ENCODE assay signal across 29 cellular contexts in genomic region chr2:17765423-17765822, GRCh38. TPM values are rescaled to one million over a fixed set of nuclear protein-coding genes. Genes with fewer than 3 reads are reported as not detected.
"Had no signal": no experiment of that assay in that cellular context is flagged by ENCODE, and none has a peak within 500 bp of the region (broad histone marks: within the 10 kb centered on the region; RNA-seq: fewer than 3 reads in every experiment).

No MANE protein-coding gene starts in this region.

- DNase-seq: activated CD4-positive, alpha-beta T cell treated with anti-CD3 and anti-CD28 coated beads, Interleukin-2, amount 10 ng/mL, durations not matched to agents 24 days and 14 days; activated CD8-positive, alpha-beta T cell treated with anti-CD3 and anti-CD28 coated beads for 36 hours; activated gamma-delta T cell; activated naive CD4-positive, alpha-beta T cell treated with anti-CD3 and anti-CD28 coated beads, Interleukin-2, amount 50 U/mL, for 16 hours; activated naive CD8-positive, alpha-beta T cell treated with anti-CD3 and anti-CD28 coated beads, Interleukin-2, amount 50 U/mL, for 24 hours; effector CD4-positive, alpha-beta T cell; foreskin melanocyte; head of caudate nucleus; islet precursor cell; mammary epithelial cell; naive thymus-derived CD8-positive, alpha-beta T cell; posterior cingulate gyrus; spleen; stimulated activated CD4-positive, alpha-beta T cell treated with anti-CD3 and anti-CD28 coated beads, Interleukin-4, amount 100 ng/mL, for 24 hours; stimulated activated naive CD4-positive, alpha-beta T cell treated with Interleukin-2 at 50 U/mL for 16 hours; upper lobe of left lung had no signal

- H3K4me3 ChIP-seq: cardiac muscle cell, neural progenitor cell, spleen, upper lobe of left lung had no signal

- H3K27me3 ChIP-seq: cardiac muscle cell, neural progenitor cell, spleen, upper lobe of left lung had no signal

- H3K4me1 Mint-ChIP-seq: activated CD4-positive, alpha-beta T cell treated with anti-CD3 and anti-CD28 coated beads, Interleukin-2, amount 10 ng/mL, durations not matched to agents 24 days and 14 days; activated naive CD8-positive, alpha-beta T cell treated with anti-CD3 and anti-CD28 coated beads, Interleukin-2, amount 50 U/mL, for 24 hours; mesothelial cell of epicardium; naive thymus-derived CD8-positive, alpha-beta T cell; neural progenitor cell had no signal

- H3K9me3 ChIP-seq: spleen, upper lobe of left lung had no signal

- H3K4me3 Mint-ChIP-seq: activated CD4-positive, alpha-beta T cell treated with anti-CD3 and anti-CD28 coated beads, Interleukin-2, amount 10 ng/mL, durations not matched to agents 24 days and 14 days; activated CD8-positive, alpha-beta T cell treated with anti-CD3 and anti-CD28 coated beads for 36 hours; activated naive CD8-positive, alpha-beta T cell treated with anti-CD3 and anti-CD28 coated beads, Interleukin-2, amount 50 U/mL, for 24 hours; activated T-helper 1 cell treated with anti-CD3 and anti-CD28 coated beads, Interleukin-12 subunit alpha, Interleukin-12 subunit beta, Interleukin-2, Interleukin-4 antibody, amounts not matched to agents 30 ng/mL and 10 ng/mL and 1 ng/mL, durations not matched to agents 14 hours and 24 hours and 36 hours; dendritic cell treated with granulocyte-macrophage colony-stimulating factor and Interleukin-4, amounts not matched to agents 40 ng/mL and 50 ng/mL, for 4 days; mesothelial cell of epicardium; naive thymus-derived CD8-positive, alpha-beta T cell; neural progenitor cell had no signal

- H3K36me3 ChIP-seq: cardiac muscle cell, upper lobe of left lung had no signal

- H3K9me3 Mint-ChIP-seq: activated CD4-positive, alpha-beta T cell treated with anti-CD3 and anti-CD28 coated beads, Interleukin-2, amount 10 ng/mL, durations not matched to agents 24 days and 14 days; activated CD8-positive, alpha-beta T cell treated with anti-CD3 and anti-CD28 coated beads for 36 hours; activated naive CD8-positive, alpha-beta T cell treated with anti-CD3 and anti-CD28 coated beads, Interleukin-2, amount 50 U/mL, for 24 hours; activated T-helper 1 cell treated with anti-CD3 and anti-CD28 coated beads, Interleukin-12 subunit alpha, Interleukin-12 subunit beta, Interleukin-2, Interleukin-4 antibody, amounts not matched to agents 30 ng/mL and 10 ng/mL and 1 ng/mL, durations not matched to agents 14 hours and 24 hours and 36 hours; dendritic cell treated with granulocyte-macrophage colony-stimulating factor and Interleukin-4, amounts not matched to agents 40 ng/mL and 50 ng/mL, for 4 days; mesothelial cell of epicardium; naive thymus-derived CD8-positive, alpha-beta T cell; neural progenitor cell had no signal

- H3K27ac ChIP-seq: cardiac muscle cell, neural progenitor cell, spleen, upper lobe of left lung had no signal

- H3K27me3 Mint-ChIP-seq: activated CD4-positive, alpha-beta T cell treated with anti-CD3 and anti-CD28 coated beads, Interleukin-2, amount 10 ng/mL, durations not matched to agents 24 days and 14 days; activated CD8-positive, alpha-beta T cell treated with anti-CD3 and anti-CD28 coated beads for 36 hours; activated naive CD8-positive, alpha-beta T cell treated with anti-CD3 and anti-CD28 coated beads, Interleukin-2, amount 50 U/mL, for 24 hours; dendritic cell treated with granulocyte-macrophage colony-stimulating factor and Interleukin-4, amounts not matched to agents 40 ng/mL and 50 ng/mL, for 4 days; naive thymus-derived CD8-positive, alpha-beta T cell had no signal

- H3K4me1 ChIP-seq: neural progenitor cell, spleen, upper lobe of left lung had no signal

- H3K27ac Mint-ChIP-seq: activated CD4-positive, alpha-beta T cell treated with anti-CD3 and anti-CD28 coated beads, Interleukin-2, amount 10 ng/mL, durations not matched to agents 24 days and 14 days; activated CD8-positive, alpha-beta T cell treated with anti-CD3 and anti-CD28 coated beads for 36 hours; activated naive CD8-positive, alpha-beta T cell treated with anti-CD3 and anti-CD28 coated beads, Interleukin-2, amount 50 U/mL, for 24 hours; activated T-helper 1 cell treated with anti-CD3 and anti-CD28 coated beads, Interleukin-12 subunit alpha, Interleukin-12 subunit beta, Interleukin-2, Interleukin-4 antibody, amounts not matched to agents 30 ng/mL and 10 ng/mL and 1 ng/mL, durations not matched to agents 14 hours and 24 hours and 36 hours; dendritic cell treated with granulocyte-macrophage colony-stimulating factor and Interleukin-4, amounts not matched to agents 40 ng/mL and 50 ng/mL, for 4 days; mesothelial cell of epicardium; naive thymus-derived CD8-positive, alpha-beta T cell; neural progenitor cell had no signal

- ATAC-seq: activated CD4-positive, CD25-positive, alpha-beta regulatory T cell treated with anti-CD3 and anti-CD28 coated beads, Interleukin-2, amount 50 U/mL, for 24 hours; activated CD8-positive, alpha-beta T cell treated with anti-CD3 and anti-CD28 coated beads for 36 hours; activated naive CD8-positive, alpha-beta T cell treated with anti-CD3 and anti-CD28 coated beads, Interleukin-2, amount 50 U/mL, for 24 hours; naive thymus-derived CD8-positive, alpha-beta T cell had no signal

- FAIRE-seq: endometrium had no signal

RNA-seq across cellular contexts. Expression of gene MSGN1, which starts 50.8 kb away (rescaled TPM):
- total RNA-seq: activated CD4-positive, alpha-beta T cell treated with anti-CD3 and anti-CD28 coated beads, Interleukin-2, amount 10 ng/mL, durations not matched to agents 24 days and 14 days; activated CD8-positive, alpha-beta T cell treated with anti-CD3 and anti-CD28 coated beads for 36 hours; activated T-helper 1 cell treated with anti-CD3 and anti-CD28 coated beads, Interleukin-12 subunit alpha, Interleukin-12 subunit beta, Interleukin-2, Interleukin-4 antibody, amounts not matched to agents 30 ng/mL and 10 ng/mL and 1 ng/mL, durations not matched to agents 14 hours and 24 hours and 36 hours; cardiac muscle cell; chondrocyte; epithelial cell of proximal tubule; fibroblast of lung; mammary epithelial cell; mesothelial cell of epicardium; naive thymus-derived CD8-positive, alpha-beta T cell; omental fat pad; spleen; T-helper 2 cell treated with Interferon-gamma antibody and Interleukin-4, amounts not matched to agents 100 ng/mL and 5 ng/mL, for 36 hours; upper lobe of left lung had no signal
- polyA plus RNA-seq: cardiac muscle cell; fibroblast of lung; mammary epithelial cell; naive thymus-derived CD8-positive, alpha-beta T cell; spleen; thymus had no signal
